In genomic region chr14:33891700-33892099, GRCh38 we compare ENCODE assay signal across 27 cellular contexts. TPM values are rescaled to one million over a fixed set of nuclear protein-coding genes. Genes with fewer than 3 reads are reported as not detected.
DNase-seq lines count a peak whose midpoint lies in the region; ATAC-seq, FAIRE-seq and TF ChIP-seq lines count a peak whose summit lies in the region.
"Had no signal": no experiment of that assay in that cellular context is flagged by ENCODE, and none has a peak within 500 bp of the region (broad histone marks: within the 10 kb centered on the region; RNA-seq: fewer than 3 reads in every experiment).

No MANE protein-coding gene starts in this region.

- H3K27me3 ChIP-seq in small intestine (ENCODE audit: control insufficient read depth in 2 of 2, insufficient read depth in 2 of 2, low read length in 2 of 2) (no peaks in the 10 kb centered on the region), body of pancreas (no peaks in the 10 kb centered on the region)
- H3K27me3 ChIP-seq: BLaER1 treated with 17β-estradiol and CSF1 and Interleukin-3, amounts not matched to agents 10 nM and 100 nM had no signal

- no peak overlapping the region for H3K9ac ChIP-seq in kidney (ENCODE audit: low read length in 2 of 2)
- H3K9ac ChIP-seq: BLaER1 treated with 17β-estradiol and CSF1 and Interleukin-3, amounts not matched to agents 10 nM and 100 nM; GM23248; SK-N-SH had no signal

- H3K9me3 Mint-ChIP-seq in activated CD4-positive, alpha-beta T cell treated with anti-CD3 and anti-CD28 coated beads, Interleukin-2, amount 10 ng/mL, durations not matched to agents 24 days and 14 days = peaks cover 56% of the 10 kb centered on the region

- H3K4me3 Mint-ChIP-seq in activated CD4-positive, alpha-beta T cell treated with anti-CD3 and anti-CD28 coated beads, Interleukin-2, amount 10 ng/mL, durations not matched to agents 24 days and 14 days = peak overlapping the region; percentile 13
- H3K4me3 Mint-ChIP-seq: CD4-positive, alpha-beta T cell; H9 had no signal

- H3K4me1 Mint-ChIP-seq in activated CD4-positive, alpha-beta T cell treated with anti-CD3 and anti-CD28 coated beads, Interleukin-2, amount 10 ng/mL, durations not matched to agents 24 days and 14 days = peaks cover 9% of the 10 kb centered on the region

- ATAC-seq in body of pancreas = no peak
- ATAC-seq: A549 had no signal

- DNase-seq in activated CD4-positive, alpha-beta T cell treated with anti-CD3 and anti-CD28 coated beads, Interleukin-2, amount 10 ng/mL, durations not matched to agents 24 days and 14 days = no peak
- DNase-seq in activated CD4-positive, alpha-beta T cell treated with anti-CD3 and anti-CD28 coated beads for 48 hours = no peak
- DNase-seq in LoVo (ENCODE audit: low spot score) (peak; percentile 32), kidney (no peak), small intestine (peak; percentile 25), body of pancreas (no peak), GOT3 (lab: John Stamatoyannopoulos, UW) (no peak)
- DNase-seq: AML-193; CD4-positive, alpha-beta T cell; COR-L47; DMS53; GM23248; H9; KBM-7; MM.1S; NCI-H1417; NCI-H1694; NCI-H2081 treated with DMSO at 0.1 percent for 48 hours; NCI-H2171; NCI-H226; NCI-H510A treated with DMSO at 0.1 percent for 48 hours; NCI-H748 treated with DMSO at 0.1 percent for 48 hours; SK-N-SH had no signal

- peaks cover 4% of the 10 kb centered on the region for H3K36me3 Mint-ChIP-seq in activated CD4-positive, alpha-beta T cell treated with anti-CD3 and anti-CD28 coated beads, Interleukin-2, amount 10 ng/mL, durations not matched to agents 24 days and 14 days (ENCODE audit: low read depth)

- no peaks in the 10 kb centered on the region for H3K36me3 ChIP-seq in kidney (ENCODE audit: control insufficient read depth in 1 of 2, insufficient read depth in 2 of 2, low read length in 2 of 2)
- H3K36me3 ChIP-seq in small intestine (ENCODE audit: control insufficient read depth in 2 of 2, insufficient read depth in 2 of 2, low read length in 2 of 2) = no peaks in the 10 kb centered on the region
- H3K36me3 ChIP-seq in body of pancreas (replicated peaks in 1 of 2; ENCODE audit: insufficient read depth in 1 of 2, low read depth in 2 of 2) = no peaks in the 10 kb centered on the region
- H3K36me3 ChIP-seq: BLaER1 treated with 17β-estradiol and CSF1 and Interleukin-3, amounts not matched to agents 10 nM and 100 nM had no signal

- H3K4me3 ChIP-seq in kidney (ENCODE audit: low read length in 2 of 2) (no peak overlapping the region), small intestine (ENCODE audit: low read depth in 1 of 2, low read length in 2 of 2) (no peak overlapping the region), body of pancreas (no peak overlapping the region)
- H3K4me3 ChIP-seq: A549; BLaER1 treated with 17β-estradiol and CSF1 and Interleukin-3, amounts not matched to agents 10 nM and 100 nM; GM23248 had no signal

- 8 to 34% (median 14%) methylated on average over 1 of the region's 1 CpG for WGBS in small intestine, 3 donors
- 32 to 83% methylated on average over 1 of the region's 1 CpG for WGBS in body of pancreas, 2 donors

- no peak for TF ChIP-seq POLR2A in body of pancreas (IDR thresholded peaks at IDR 0.05)

- peak; percentile 8 for FAIRE-seq in kidney (lab: Jason Lieb, UNC)
- FAIRE-seq in small intestine (lab: Jason Lieb, UNC) = no peak
- FAIRE-seq: A549, G401.6, HTR-8/SVneo had no signal

- intact Hi-C loops in activated CD4-positive, alpha-beta T cell treated with anti-CD3 and anti-CD28 coated beads, Interleukin-2, amount 10 ng/mL, durations not matched to agents 24 days and 14 days (cut with micrococcal nuclease) = no loop called here
- intact Hi-C loops in kidney (cut with DNase I) = no loop called here
- intact Hi-C loops in body of pancreas (cut with DNase I) = no loop called here

- no peak overlapping the region for H3K27ac ChIP-seq in kidney (ENCODE audit: low read depth in 2 of 2, low read length in 2 of 2)
- no peak overlapping the region for H3K27ac ChIP-seq in small intestine (ENCODE audit: low read depth in 1 of 2, low read length in 1 of 2)
- H3K27ac ChIP-seq in body of pancreas = no peak overlapping the region
- H3K27ac ChIP-seq: A549; BLaER1 treated with 17β-estradiol and CSF1 and Interleukin-3, amounts not matched to agents 10 nM and 100 nM; GM23248 had no signal

- TF ChIP-seq CTCF in kidney (IDR thresholded peaks at IDR 0.05; ENCODE audit: borderline replicate concordance, extremely low read depth, insufficient read depth) (no peak), body of pancreas (IDR thresholded peaks at IDR 0.05) (no peak)

- peaks cover 12% of the 10 kb centered on the region for H3K27me3 Mint-ChIP-seq in activated CD4-positive, alpha-beta T cell treated with anti-CD3 and anti-CD28 coated beads, Interleukin-2, amount 10 ng/mL, durations not matched to agents 24 days and 14 days
- H3K27me3 Mint-ChIP-seq: CD4-positive, alpha-beta T cell had no signal

- H3K4me1 ChIP-seq in kidney (ENCODE audit: control insufficient read depth in 1 of 2, insufficient read depth in 1 of 2, low read depth in 1 of 2, low read length in 2 of 2) (no peaks in the 10 kb centered on the region), small intestine (ENCODE audit: control insufficient read depth in 2 of 2, insufficient read depth in 1 of 2, low read depth in 1 of 2, low read length in 1 of 2) (no peaks in the 10 kb centered on the region), body of pancreas (no peaks in the 10 kb centered on the region)
- H3K4me1 ChIP-seq: A549 had no signal

- H3K9me3 ChIP-seq in kidney (ENCODE audit: control insufficient read depth in 1 of 2, low read length in 2 of 2) (no peaks in the 10 kb centered on the region), small intestine (ENCODE audit: control insufficient read depth, low read depth) (no peaks in the 10 kb centered on the region), body of pancreas (no peaks in the 10 kb centered on the region)
- H3K9me3 ChIP-seq: SK-N-SH had no signal

- H3K27ac Mint-ChIP-seq in activated CD4-positive, alpha-beta T cell treated with anti-CD3 and anti-CD28 coated beads, Interleukin-2, amount 10 ng/mL, durations not matched to agents 24 days and 14 days = no peak overlapping the region
- H3K27ac Mint-ChIP-seq: CD4-positive, alpha-beta T cell; H9 had no signal

RNA-seq across cellular contexts. Expression of gene EGLN3, which starts 59.2 kb away (rescaled TPM):
- total RNA-seq in activated CD4-positive, alpha-beta T cell treated with anti-CD3 and anti-CD28 coated beads, Interleukin-2, amount 10 ng/mL, durations not matched to agents 24 days and 14 days = 17.4 and 17.6 TPM in 2 replicates
- 22.5 TPM for total RNA-seq in kidney
- polyA plus RNA-seq in kidney (ENCODE audit: insufficient read depth, low read depth, low replicate concordance) = 19.6 TPM
- polyA plus RNA-seq in small intestine = 10 to 100 TPM; 17.6 to 40.5 (median 33.3) TPM
- 1 to 10 TPM; 2.0 to 7.0 TPM for total RNA-seq in body of pancreas

Comparison
In these comparisons a context has a peak if more than half of its experiments do, and no peak if none do; other contexts are left out.
1. DNase-seq: peak in LoVo (single experiment) and small intestine (single experiment); none in activated CD4-positive, alpha-beta T cell treated with anti-CD3 and anti-CD28 coated beads, Interleukin-2, amount 10 ng/mL, durations not matched to agents 24 days and 14 days (single experiment), activated CD4-positive, alpha-beta T cell treated with anti-CD3 and anti-CD28 coated beads for 48 hours (single experiment), kidney (single experiment), body of pancreas (0 of 4) and GOT3 (single experiment).